2 cellular contexts compared by ENCODE assay signal in genomic region chr15:89097313-89097712, GRCh38.
TF ChIP-seq lines count a peak whose summit lies in the region.

No MANE protein-coding gene starts in this region.

TF ChIP-seq in liver, 16 proteins besides CTCF, POLR2A, EP300 and RAD21:
- no peak for TF ChIP-seq SP1 (IDR thresholded peaks at IDR 0.05)
- no peak for TF ChIP-seq REST (IDR thresholded peaks at IDR 0.05)
- no peak for TF ChIP-seq GABPA (IDR thresholded peaks at IDR 0.05 in 1 of 2, conservative IDR thresholded peaks at IDR 0.05 in 1 of 2)
- no peak for TF ChIP-seq ATF3 (IDR thresholded peaks at IDR 0.05)
- TF ChIP-seq JUND (IDR thresholded peaks at IDR 0.05): no peak
- TF ChIP-seq HNF4A (conservative IDR thresholded peaks at IDR 0.05): no peak
- TF ChIP-seq TAF1 (conservative IDR thresholded peaks at IDR 0.05): no peak
- no peak for TF ChIP-seq YY1 (IDR thresholded peaks at IDR 0.05)

TF ChIP-seq in HepG2, 621 proteins besides CTCF, POLR2A, EP300 and RAD21:
- TF ChIP-seq MAFF (IDR thresholded peaks at IDR 0.05; ENCODE audit: low read depth, low read length): no peak
- TF ChIP-seq POGK (CRISPR knock-in tag; conservative IDR thresholded peaks at IDR 0.05): no peak
- no peak for TF ChIP-seq MXD4 (CRISPR knock-in tag; IDR thresholded peaks at IDR 0.05)
- TF ChIP-seq ZC3H13 (CRISPR knock-in tag; IDR thresholded peaks at IDR 0.05): no peak
- no peak for TF ChIP-seq HOXD1 (CRISPR knock-in tag; IDR thresholded peaks at IDR 0.05)
- no peak for TF ChIP-seq MEIS1 (CRISPR knock-in tag; IDR thresholded peaks at IDR 0.05; ENCODE audit: borderline replicate concordance)
- no peak for TF ChIP-seq ZNF530 (CRISPR knock-in tag; IDR thresholded peaks at IDR 0.05; ENCODE audit: low read depth)
- TF ChIP-seq FOXA1 (IDR thresholded peaks at IDR 0.05): no peak
- no peak for TF ChIP-seq FOXA1 (CRISPR knock-in tag; IDR thresholded peaks at IDR 0.05)
- TF ChIP-seq GTF3A (CRISPR knock-in tag; conservative IDR thresholded peaks at IDR 0.05): no peak
- no peak for TF ChIP-seq ZNF567 (CRISPR knock-in tag; IDR thresholded peaks at IDR 0.05; ENCODE audit: borderline replicate concordance)
- no peak for TF ChIP-seq ZBTB20 (CRISPR knock-in tag; IDR thresholded peaks at IDR 0.05; ENCODE audit: borderline replicate concordance, low read depth)
- TF ChIP-seq ZNF790 (CRISPR knock-in tag; IDR thresholded peaks at IDR 0.05; ENCODE audit: borderline replicate concordance): no peak
- TF ChIP-seq ZSCAN29 (CRISPR knock-in tag; conservative IDR thresholded peaks at IDR 0.05): no peak
- TF ChIP-seq ZFP41 (CRISPR knock-in tag; IDR thresholded peaks at IDR 0.05; ENCODE audit: borderline replicate concordance): no peak
- no peak for TF ChIP-seq CREBL2 (CRISPR knock-in tag; IDR thresholded peaks at IDR 0.05; ENCODE audit: borderline replicate concordance)
- TF ChIP-seq CBFB (CRISPR knock-in tag; IDR thresholded peaks at IDR 0.05): no peak
- TF ChIP-seq ZBTB4 (CRISPR knock-in tag; IDR thresholded peaks at IDR 0.05; ENCODE audit: borderline replicate concordance): no peak
- no peak for TF ChIP-seq CENPBD1 (CRISPR knock-in tag; IDR thresholded peaks at IDR 0.05; ENCODE audit: borderline replicate concordance, low read depth)
- no peak for TF ChIP-seq MAFG (CRISPR knock-in tag; IDR thresholded peaks at IDR 0.05)
- TF ChIP-seq USF2 (IDR thresholded peaks at IDR 0.05; ENCODE audit: low read depth, low read length): no peak
- TF ChIP-seq USF2 (CRISPR knock-in tag; IDR thresholded peaks at IDR 0.05; ENCODE audit: borderline replicate concordance): no peak
TF ChIP-seq in HepG2: peak in this region for 0.
